Comparison of ENCODE assay signal across 1 cellular context in the genomic region with DNA sequence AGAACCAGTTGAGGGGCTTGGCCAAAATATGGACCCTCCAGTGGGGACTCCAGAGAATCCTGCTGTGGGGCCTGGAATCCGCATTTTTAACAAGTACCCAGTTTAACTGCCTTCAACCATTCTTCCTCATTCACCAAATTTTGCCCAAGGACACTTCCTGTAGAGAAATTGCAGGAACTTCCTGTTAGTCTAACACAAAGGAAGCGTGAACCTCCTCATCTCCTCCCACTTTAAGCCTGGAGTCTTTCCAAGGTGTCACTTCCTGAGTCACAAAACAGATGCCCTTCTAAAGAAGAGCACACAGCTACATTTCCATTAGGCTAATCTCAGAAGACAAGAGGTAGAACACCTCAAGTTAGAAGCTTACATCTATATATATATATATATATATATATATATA.
TF ChIP-seq lines count a peak whose summit lies in the region.

No MANE protein-coding gene starts in this region.

TF ChIP-seq in H1, 55 proteins besides CTCF, POLR2A, EP300 and RAD21 (continued from another document):
- TF ChIP-seq RNF2 (IDR thresholded peaks at IDR 0.05; ENCODE audit: borderline replicate concordance, low read depth, low read length, missing control alignments, poor library complexity, severe bottlenecking) (no peak), NRF1 (IDR thresholded peaks at IDR 0.05; ENCODE audit: low read depth, low read length) (no peak), SRF (IDR thresholded peaks at IDR 0.05; ENCODE audit: low read depth, low read length) (no peak)
- TF ChIP-seq, protein P1, sequence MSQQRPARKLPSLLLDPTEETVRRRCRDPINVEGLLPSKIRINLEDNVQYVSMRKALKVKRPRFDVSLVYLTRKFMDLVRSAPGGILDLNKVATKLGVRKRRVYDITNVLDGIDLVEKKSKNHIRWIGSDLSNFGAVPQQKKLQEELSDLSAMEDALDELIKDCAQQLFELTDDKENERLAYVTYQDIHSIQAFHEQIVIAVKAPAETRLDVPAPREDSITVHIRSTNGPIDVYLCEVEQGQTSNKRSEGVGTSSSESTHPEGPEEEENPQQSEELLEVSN (IDR thresholded peaks at IDR 0.05) = no peak
